1 cellular context compared by ENCODE assay signal in the genomic region with DNA sequence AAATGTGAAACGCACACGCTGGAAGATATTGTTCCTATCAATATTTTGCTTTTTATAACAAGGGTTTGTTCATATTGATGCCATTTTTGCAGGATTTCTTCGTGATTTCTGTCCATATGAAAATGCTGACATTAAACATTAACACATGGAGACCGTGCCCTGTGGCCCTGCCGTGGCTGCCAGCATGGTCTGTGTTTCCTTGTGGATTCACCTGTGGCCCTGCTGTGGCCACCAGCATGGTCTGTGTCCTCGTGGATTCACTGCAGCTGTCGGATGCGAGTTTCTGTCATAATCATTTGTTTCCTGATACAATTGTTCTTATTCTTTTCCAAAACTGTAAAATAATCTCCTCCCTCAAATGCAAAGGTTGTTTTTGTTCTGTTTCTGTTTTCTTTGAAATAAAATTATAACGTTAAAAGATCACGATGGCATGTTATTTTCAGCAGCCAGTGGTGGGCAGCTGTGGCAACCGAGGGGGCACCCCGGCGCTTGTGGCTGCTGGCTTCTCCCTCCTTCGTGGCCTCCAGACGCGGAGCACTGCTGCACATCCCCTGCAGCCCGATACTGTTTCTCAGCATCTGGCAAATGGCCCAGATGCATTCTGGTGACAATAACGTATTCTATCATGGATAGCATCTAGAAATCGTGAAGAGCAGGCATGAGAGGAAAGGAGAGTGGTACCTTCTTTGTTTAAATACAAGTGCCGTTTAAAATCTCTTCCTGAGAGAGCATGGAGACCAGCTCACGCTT.
TF ChIP-seq lines count a peak whose summit lies in the region.

No MANE protein-coding gene starts in this region.

TF ChIP-seq in SK-N-SH treated with all-trans-retinoic acid at 6 μM for 48 hours, 23 proteins besides CTCF, POLR2A, EP300 and RAD21 (continued from another document):
- TF ChIP-seq, protein P1, sequence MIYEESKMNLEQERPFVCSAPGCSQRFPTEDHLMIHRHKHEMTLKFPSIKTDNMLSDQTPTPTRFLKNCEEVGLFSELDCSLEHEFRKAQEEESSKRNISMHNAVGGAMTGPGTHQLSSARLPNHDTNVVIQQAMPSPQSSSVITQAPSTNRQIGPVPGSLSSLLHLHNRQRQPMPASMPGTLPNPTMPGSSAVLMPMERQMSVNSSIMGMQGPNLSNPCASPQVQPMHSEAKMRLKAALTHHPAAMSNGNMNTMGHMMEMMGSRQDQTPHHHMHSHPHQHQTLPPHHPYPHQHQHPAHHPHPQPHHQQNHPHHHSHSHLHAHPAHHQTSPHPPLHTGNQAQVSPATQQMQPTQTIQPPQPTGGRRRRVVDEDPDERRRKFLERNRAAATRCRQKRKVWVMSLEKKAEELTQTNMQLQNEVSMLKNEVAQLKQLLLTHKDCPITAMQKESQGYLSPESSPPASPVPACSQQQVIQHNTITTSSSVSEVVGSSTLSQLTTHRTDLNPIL (CRISPR knock-in tag; IDR thresholded peaks at IDR 0.05; ENCODE audit: low read depth), result no peak
- no peak for TF ChIP-seq SNAI2 (CRISPR knock-in tag; IDR thresholded peaks at IDR 0.05)
- no peak for TF ChIP-seq ESRRG (CRISPR knock-in tag; IDR thresholded peaks at IDR 0.05)
- no peak for TF ChIP-seq ZFP3 (CRISPR knock-in tag; IDR thresholded peaks at IDR 0.05)
- TF ChIP-seq, protein P2, sequence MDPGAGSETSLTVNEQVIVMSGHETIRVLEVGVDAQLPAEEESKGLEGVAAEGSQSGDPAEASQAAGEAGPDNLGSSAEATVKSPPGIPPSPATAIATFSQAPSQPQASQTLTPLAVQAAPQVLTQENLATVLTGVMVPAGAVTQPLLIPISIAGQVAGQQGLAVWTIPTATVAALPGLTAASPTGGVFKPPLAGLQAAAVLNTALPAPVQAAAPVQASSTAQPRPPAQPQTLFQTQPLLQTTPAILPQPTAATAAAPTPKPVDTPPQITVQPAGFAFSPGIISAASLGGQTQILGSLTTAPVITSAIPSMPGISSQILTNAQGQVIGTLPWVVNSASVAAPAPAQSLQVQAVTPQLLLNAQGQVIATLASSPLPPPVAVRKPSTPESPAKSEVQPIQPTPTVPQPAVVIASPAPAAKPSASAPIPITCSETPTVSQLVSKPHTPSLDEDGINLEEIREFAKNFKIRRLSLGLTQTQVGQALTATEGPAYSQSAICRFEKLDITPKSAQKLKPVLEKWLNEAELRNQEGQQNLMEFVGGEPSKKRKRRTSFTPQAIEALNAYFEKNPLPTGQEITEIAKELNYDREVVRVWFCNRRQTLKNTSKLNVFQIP (CRISPR knock-in tag; IDR thresholded peaks at IDR 0.05; ENCODE audit: borderline replicate concordance, low read depth), result no peak
- no peak for TF ChIP-seq ZNF70 (CRISPR knock-in tag; IDR thresholded peaks at IDR 0.05)
- TF ChIP-seq, protein P3, sequence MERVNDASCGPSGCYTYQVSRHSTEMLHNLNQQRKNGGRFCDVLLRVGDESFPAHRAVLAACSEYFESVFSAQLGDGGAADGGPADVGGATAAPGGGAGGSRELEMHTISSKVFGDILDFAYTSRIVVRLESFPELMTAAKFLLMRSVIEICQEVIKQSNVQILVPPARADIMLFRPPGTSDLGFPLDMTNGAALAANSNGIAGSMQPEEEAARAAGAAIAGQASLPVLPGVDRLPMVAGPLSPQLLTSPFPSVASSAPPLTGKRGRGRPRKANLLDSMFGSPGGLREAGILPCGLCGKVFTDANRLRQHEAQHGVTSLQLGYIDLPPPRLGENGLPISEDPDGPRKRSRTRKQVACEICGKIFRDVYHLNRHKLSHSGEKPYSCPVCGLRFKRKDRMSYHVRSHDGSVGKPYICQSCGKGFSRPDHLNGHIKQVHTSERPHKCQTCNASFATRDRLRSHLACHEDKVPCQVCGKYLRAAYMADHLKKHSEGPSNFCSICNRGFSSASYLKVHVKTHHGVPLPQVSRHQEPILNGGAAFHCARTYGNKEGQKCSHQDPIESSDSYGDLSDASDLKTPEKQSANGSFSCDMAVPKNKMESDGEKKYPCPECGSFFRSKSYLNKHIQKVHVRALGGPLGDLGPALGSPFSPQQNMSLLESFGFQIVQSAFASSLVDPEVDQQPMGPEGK (CRISPR knock-in tag; IDR thresholded peaks at IDR 0.05; ENCODE audit: borderline replicate concordance), result no peak
